ENCODE assay signal across 9 cellular contexts in genomic region chr21:43938751-43939442, GRCh38.
DNase-seq lines count a peak whose midpoint lies in the region; ATAC-seq, FAIRE-seq and TF ChIP-seq lines count a peak whose summit lies in the region.
"Had no signal": no experiment of that assay in that cellular context is flagged by ENCODE, and none has a peak within 500 bp of the region (broad histone marks: within the 10 kb centered on the region; RNA-seq: fewer than 3 reads in every experiment).

No MANE protein-coding gene starts in this region.

- H3K4me3 Mint-ChIP-seq in osteocyte (ENCODE audit: unreplicated experiment), result no peak overlapping the region

- H3K4me1 Mint-ChIP-seq in osteocyte (ENCODE audit: unreplicated experiment), result peaks cover 8% of the 10 kb centered on the region

- intact Hi-C loops in testis (cut with DNase I; ENCODE audit: low total_unique reads), result no loop called here

- no peaks in the 10 kb centered on the region for H3K9me3 Mint-ChIP-seq in osteocyte (ENCODE audit: unreplicated experiment)

- WGBS in testis, 2 donors, result 61 to 65% methylated on average over 19 to 30 of the region's 30 CpGs

- H3K4me1 ChIP-seq in Peyer's patch (peaks cover 0 to 32% (median 4%) of the 10 kb centered on the region in 4 donors), testis (peaks cover 11% of the 10 kb centered on the region)

- DNase-seq in C1 segment of cervical spinal cord (lab: John Stamatoyannopoulos, UW) (peak in 12 of 14 donors; percentile 19 to 77 (median 50)), Peyer's patch (peak; percentile 90 to 94 (median 92)), frontal cortex (ENCODE audit: low spot score in 2 of 2) (peak; percentile 79 to 84), osteocyte (ENCODE audit: extremely low spot score, unreplicated experiment) (no peak), testis (peak; percentile 86)
- peak; percentile 79 for DNase-seq in activated T-helper 9 cell treated with anti-CD3 and anti-CD28 coated beads, Interleukin-2, amount 50 U/mL, for 16 hours (ENCODE audit: low read depth)

- H3K4me3 ChIP-seq in Peyer's patch, result peak overlapping the region; percentile 38 to 57 (median 45)
- no peak overlapping the region for H3K4me3 ChIP-seq in testis

- no peaks in the 10 kb centered on the region for H3K27me3 Mint-ChIP-seq in osteocyte (ENCODE audit: unreplicated experiment)

- no peak for FAIRE-seq in frontal cortex (lab: Jason Lieb, UNC)

- peaks cover 2% of the 10 kb centered on the region for H3K36me3 Mint-ChIP-seq in osteocyte (ENCODE audit: unreplicated experiment)

- no peak overlapping the region for H3K27ac Mint-ChIP-seq in osteocyte (ENCODE audit: unreplicated experiment)

- H3K27me3 ChIP-seq in Peyer's patch, result no peaks in the 10 kb centered on the region
- H3K27me3 ChIP-seq in testis, result no peaks in the 10 kb centered on the region

- H3K9me3 ChIP-seq in Peyer's patch (no peaks in the 10 kb centered on the region), testis (no peaks in the 10 kb centered on the region)

- H3K36me3 ChIP-seq in Peyer's patch, result peaks cover 0 to 19% (median 0%) of the 10 kb centered on the region in 3 donors
- no peaks in the 10 kb centered on the region for H3K36me3 ChIP-seq in testis (ENCODE audit: low read depth, missing control alignments)

- TF ChIP-seq POLR2A in Peyer's patch (IDR thresholded peaks at IDR 0.05) (no peak), testis (IDR thresholded peaks at IDR 0.05) (no peak)

- ATAC-seq in GM19043 (IDR thresholded peaks at IDR 0.05; ENCODE audit: low read depth, unreplicated experiment) (peak; percentile 67), HG03342 (IDR thresholded peaks at IDR 0.05; ENCODE audit: unreplicated experiment) (peak; percentile 72)

- peak; percentile 94 to 98 (median 98) for TF ChIP-seq CTCF in Peyer's patch (IDR thresholded peaks at IDR 0.05)
- TF ChIP-seq CTCF in osteocyte (IDR thresholded peaks at IDR 0.05), result peak; percentile 89
- TF ChIP-seq CTCF in testis (IDR thresholded peaks at IDR 0.05), result peak; percentile 72 to 87 (median 72)

- H3K27ac ChIP-seq in Peyer's patch (peak overlapping the region in 3 of 4 donors; percentile 46 to 78 (median 48)), testis (no peak overlapping the region)
- H3K27ac ChIP-seq: epithelial cell of prostate had no signal

Comparison
In these comparisons a context has a peak if more than half of its experiments do, and no peak if none do; other contexts are left out.
1. H3K27ac ChIP-seq: peak in Peyer's patch (3 of 4); none in testis (0 of 2).
2. H3K4me3 ChIP-seq: peak in Peyer's patch (4 of 4); none in testis (0 of 2).
3. Peak in every context shown above with its lines, with median percentiles within 50 percentile points of each other: CTCF ChIP-seq.